Comparison of ENCODE assay signal across 25 cellular contexts in the genomic region with DNA sequence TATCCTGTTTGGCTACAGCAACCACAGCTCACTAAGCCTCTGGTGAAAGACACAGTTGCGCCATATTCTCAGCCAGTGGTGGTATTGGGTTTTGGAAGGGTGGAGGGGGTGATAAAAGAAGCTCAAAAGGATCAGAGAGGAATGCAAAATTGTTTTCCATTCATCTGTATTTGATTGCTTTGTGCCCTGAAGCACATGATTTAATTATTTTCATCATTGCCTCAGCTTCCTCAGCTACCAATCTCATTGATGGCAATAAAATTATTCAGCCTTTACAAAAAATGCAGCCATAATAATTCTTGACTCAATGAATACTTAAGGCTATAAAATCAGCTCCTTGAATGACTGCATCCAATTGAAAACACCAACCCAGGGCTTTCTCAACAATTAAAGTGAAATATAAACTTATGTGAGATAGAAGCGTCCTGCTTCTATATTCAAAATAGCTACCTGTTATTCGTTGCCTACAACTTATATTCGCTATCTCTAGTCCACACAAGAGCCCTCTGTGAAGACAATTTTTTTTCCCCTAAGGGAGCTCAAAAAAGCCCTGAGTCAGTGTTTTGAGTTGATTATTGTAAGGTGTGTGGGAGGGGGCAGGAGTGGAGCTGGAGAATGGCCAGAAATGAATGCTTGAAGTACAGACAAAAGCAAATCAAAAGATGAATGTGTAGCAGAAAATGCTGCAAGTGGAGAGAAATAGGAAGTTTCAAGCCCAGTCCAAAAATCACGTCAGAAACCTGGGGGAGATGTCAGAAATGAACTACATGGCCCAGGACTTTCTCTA.
A peak's percentile ranks its signal among the peaks of the same experiment; 100 is the strongest.
DNase-seq lines count a peak whose midpoint lies in the region; TF ChIP-seq lines count a peak whose summit lies in the region.
"Had no signal": no experiment of that assay in that cellular context is flagged by ENCODE, and none has a peak within 500 bp of the region (broad histone marks: within the 10 kb centered on the region; RNA-seq: fewer than 3 reads in every experiment).

No MANE protein-coding gene starts in this region.

- H3K9ac ChIP-seq in SK-N-MC (ENCODE audit: insufficient read length): no peak overlapping the region

- peaks cover 6% of the 10 kb centered on the region for H3K9me3 Mint-ChIP-seq in mesothelial cell of epicardium
- H3K9me3 Mint-ChIP-seq: CD4-positive, alpha-beta memory T cell had no signal

- H3K27ac Mint-ChIP-seq in mesothelial cell of epicardium: peak overlapping the region; percentile 64
- H3K27ac Mint-ChIP-seq: CD4-positive, alpha-beta memory T cell had no signal

- H3K36me3 ChIP-seq in SK-N-MC (ENCODE audit: insufficient read depth, low read length): no peaks in the 10 kb centered on the region

- peaks cover 29% of the 10 kb centered on the region for H3K4me1 Mint-ChIP-seq in mesothelial cell of epicardium
- H3K4me1 Mint-ChIP-seq: CD4-positive, alpha-beta memory T cell had no signal

- TF ChIP-seq CTCF in NB4 (IDR thresholded peaks at IDR 0.05; ENCODE audit: low read depth, low read length) (no peak), mesothelial cell of epicardium (IDR thresholded peaks at IDR 0.05; ENCODE audit: unreplicated experiment) (no peak)

- H3K36me3 Mint-ChIP-seq in mesothelial cell of epicardium: no peaks in the 10 kb centered on the region
- H3K36me3 Mint-ChIP-seq: CD4-positive, alpha-beta memory T cell had no signal

- no peaks in the 10 kb centered on the region for H3K9me3 ChIP-seq in SK-N-MC (ENCODE audit: low read depth, low read length)
- H3K9me3 ChIP-seq: A549, Caco-2 had no signal

- no peak overlapping the region for H3K4me3 Mint-ChIP-seq in mesothelial cell of epicardium
- H3K4me3 Mint-ChIP-seq: CD4-positive, alpha-beta memory T cell had no signal

- H3K27ac ChIP-seq in SK-N-MC: peak overlapping the region; percentile 85
- H3K27ac ChIP-seq: A549, RWPE1 had no signal

- peak; percentile 7 for DNase-seq in NB4 (ENCODE audit: low read depth)
- peak; percentile 65 for DNase-seq in SK-N-MC (ENCODE audit: low read depth, low spot score)
- no peak for DNase-seq in mesothelial cell of epicardium (ENCODE audit: low spot score in 2 of 2, unreplicated experiment in 2 of 2)
- DNase-seq in renal cortical epithelial cell (ENCODE audit: low read depth): peak; percentile 69
- no peak for DNase-seq in central memory CD4-positive, alpha-beta T cell
- no peak for DNase-seq in NCI-H1436 (lab: John Stamatoyannopoulos, UW)
- no peak for DNase-seq in NAMALWA (ENCODE audit: low spot score)
- no peak for DNase-seq in activated T-cell treated with anti-CD3 and anti-CD28 coated beads, Interleukin-2, amount 50 U/mL, for 1 hour
- DNase-seq: AML-193; C1 segment of cervical spinal cord; Caco-2; CD4-positive, alpha-beta memory T cell; GOT3; HCEC 1CT; KBM-7; MV-4-11; NCI-H1417 treated with DMSO at 0.1 percent for 48 hours; NCI-H187; NCI-H2081 treated with DMSO at 0.1 percent for 48 hours; NCI-H524; NCI-H748 treated with DMSO at 0.1 percent for 48 hours; NK-92 treated with Interleukin-12 subunit alpha and Interleukin-12 subunit beta, amount 100 ng/mL, for 24 hours; SHP77 had no signal

- TF ChIP-seq POLR2A in NB4 (IDR thresholded peaks at IDR 0.05; ENCODE audit: extremely low read depth, insufficient read length): no peak

- no peaks in the 10 kb centered on the region for H3K27me3 Mint-ChIP-seq in mesothelial cell of epicardium (ENCODE audit: low read depth)

- no peak overlapping the region for H3K4me3 ChIP-seq in NB4 (ENCODE audit: low read depth, low read length)
- H3K4me3 ChIP-seq in SK-N-MC: peak overlapping the region; percentile 68
- H3K4me3 ChIP-seq: A549 had no signal

Comparison
In these comparisons a context has a peak if more than half of its experiments do, and no peak if none do; other contexts are left out.
1. DNase-seq: peak in NB4 (single experiment), SK-N-MC (single experiment) and renal cortical epithelial cell (single experiment); none in mesothelial cell of epicardium (0 of 2), central memory CD4-positive, alpha-beta T cell (single experiment), NCI-H1436 (single experiment), NAMALWA (single experiment) and activated T-cell treated with anti-CD3 and anti-CD28 coated beads, Interleukin-2, amount 50 U/mL, for 1 hour (single experiment).